8 cellular contexts compared by ENCODE assay signal in the genomic region with DNA sequence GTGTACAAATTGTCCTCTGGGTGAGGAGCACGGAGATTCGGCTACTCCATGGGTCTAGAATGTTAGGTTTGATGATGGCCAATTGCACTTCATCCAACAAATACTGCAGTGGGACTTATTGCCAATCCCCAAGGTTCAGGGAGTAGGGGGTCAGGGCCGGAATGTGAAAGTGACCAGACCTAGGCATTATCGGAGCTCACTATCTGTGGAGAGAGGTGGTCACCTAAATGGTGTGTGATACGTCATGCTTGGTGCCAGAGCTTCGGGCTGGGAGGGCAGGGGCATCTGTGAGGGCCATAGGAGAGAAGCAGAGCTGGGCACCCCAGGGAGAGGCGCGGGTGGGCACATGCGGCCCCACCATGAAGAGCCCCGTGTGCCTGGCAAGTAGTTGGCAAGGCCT.
"Had no signal": no experiment of that assay in that cellular context is flagged by ENCODE, and none has a peak within 500 bp of the region (broad histone marks: within the 10 kb centered on the region; RNA-seq: fewer than 3 reads in every experiment).

No MANE protein-coding gene starts in this region.

- H3K9me3 Mint-ChIP-seq: H9 had no signal

- H3K4me3 ChIP-seq: GM23248, K562 had no signal

- FAIRE-seq: H54, K562 had no signal

- H3K27ac ChIP-seq: GM23248 had no signal

- ATAC-seq: K562 had no signal

- H3K9ac ChIP-seq: GM23248 had no signal

- DNase-seq: GM23248, GOT3, H9, HCEC 1CT, IMR-90, KG1 had no signal

- H3K27ac Mint-ChIP-seq: H9 had no signal

- H2AFZ ChIP-seq: GM23248 had no signal

- H3K4me3 Mint-ChIP-seq: H9 had no signal
